Comparison of ENCODE assay signal across 1 cellular context in genomic region chr16:87946596-87947350, GRCh38.
TF ChIP-seq lines count a peak whose summit lies in the region.

No MANE protein-coding gene starts in this region.

TF ChIP-seq in GM23338, 12 proteins besides CTCF, POLR2A, EP300 and RAD21 (continued from another document):
- no peak for TF ChIP-seq ZNF462 (CRISPR knock-in tag; IDR thresholded peaks at IDR 0.05)
- no peak for TF ChIP-seq POLR2AphosphoS5 (IDR thresholded peaks at IDR 0.05; ENCODE audit: low read depth)
- no peak for TF ChIP-seq ETS1 (IDR thresholded peaks at IDR 0.05)
TF ChIP-seq in GM23338: peak in this region for 0.
